ENCODE assay signal across 25 cellular contexts in genomic region chr16:57058291-57058861, GRCh38. TPM values are rescaled to one million over a fixed set of nuclear protein-coding genes. Genes with fewer than 3 reads are reported as not detected.
DNase-seq lines count a peak whose midpoint lies in the region; ATAC-seq, FAIRE-seq and TF ChIP-seq lines count a peak whose summit lies in the region.
"Had no signal": no experiment of that assay in that cellular context is flagged by ENCODE, and none has a peak within 500 bp of the region (broad histone marks: within the 10 kb centered on the region; RNA-seq: fewer than 3 reads in every experiment).

No MANE protein-coding gene starts in this region.

- no peak overlapping the region for H3K4me3 ChIP-seq in astrocyte (ENCODE audit: insufficient read depth, low read depth, low read length)
- H3K4me3 ChIP-seq: BLaER1, coronary artery, thyroid gland had no signal

- TF ChIP-seq CTCF in astrocyte (IDR thresholded peaks at IDR 0.05; ENCODE audit: insufficient read depth, low read depth, low read length), result no peak

- H3K4me3 Mint-ChIP-seq in astrocyte (ENCODE audit: unreplicated experiment), result peak overlapping the region; percentile 40
- no peak overlapping the region for H3K4me3 Mint-ChIP-seq in stimulated activated effector memory CD8-positive, alpha-beta T cell treated with anti-CD3 and anti-CD28 coated beads, Interleukin-12 subunit alpha, Interleukin-12 subunit beta, amount 100 ng/mL, for 72 hours
- H3K4me3 Mint-ChIP-seq in natural killer cell treated with Interleukin-12 subunit alpha and Interleukin-12 subunit beta and Interleukin-15 and Interleukin-18, amount 100 ng/mL, for 72 hours, result no peak overlapping the region
- H3K4me3 Mint-ChIP-seq: activated CD8-positive, alpha-beta memory T cell treated with anti-CD3 and anti-CD28 coated beads, Interleukin-2, amount 10 ng/mL, durations not matched to agents 7 days and 5 days; activated naive CD8-positive, alpha-beta T cell treated with anti-CD3 and anti-CD28 coated beads, Interleukin-2, amount 10 ng/mL, durations not matched to agents 7 days and 5 days; activated T-cell treated with anti-CD3 and anti-CD28 coated beads, Interleukin-2, amount 50 U/mL, for 72 hours had no signal

- no peaks in the 10 kb centered on the region for H3K9me3 Mint-ChIP-seq in activated naive CD4-positive, alpha-beta T cell treated with anti-CD3 and anti-CD28 coated beads, Interleukin-2, amount 50 U/mL, for 72 hours
- H3K9me3 Mint-ChIP-seq in astrocyte (ENCODE audit: unreplicated experiment), result peaks cover 2% of the 10 kb centered on the region
- no peaks in the 10 kb centered on the region for H3K9me3 Mint-ChIP-seq in stimulated activated effector memory CD8-positive, alpha-beta T cell treated with anti-CD3 and anti-CD28 coated beads, Interleukin-12 subunit alpha, Interleukin-12 subunit beta, amount 100 ng/mL, for 72 hours
- no peaks in the 10 kb centered on the region for H3K9me3 Mint-ChIP-seq in natural killer cell treated with Interleukin-12 subunit alpha and Interleukin-12 subunit beta and Interleukin-15 and Interleukin-18, amount 100 ng/mL, for 72 hours
- H3K9me3 Mint-ChIP-seq: activated naive CD8-positive, alpha-beta T cell treated with anti-CD3 and anti-CD28 coated beads, Interleukin-2, amount 10 ng/mL, durations not matched to agents 7 days and 5 days; activated T-cell treated with anti-CD3 and anti-CD28 coated beads, Interleukin-2, amount 50 U/mL, for 72 hours had no signal

- H3K27me3 Mint-ChIP-seq in astrocyte (ENCODE audit: low read depth, unreplicated experiment), result peaks cover 17% of the 10 kb centered on the region
- no peaks in the 10 kb centered on the region for H3K27me3 Mint-ChIP-seq in natural killer cell treated with Interleukin-12 subunit alpha and Interleukin-12 subunit beta and Interleukin-15 and Interleukin-18, amount 100 ng/mL, for 72 hours
- H3K27me3 Mint-ChIP-seq: activated CD8-positive, alpha-beta memory T cell treated with anti-CD3 and anti-CD28 coated beads, Interleukin-2, amount 10 ng/mL, durations not matched to agents 7 days and 5 days; activated naive CD8-positive, alpha-beta T cell treated with anti-CD3 and anti-CD28 coated beads, Interleukin-2, amount 10 ng/mL, durations not matched to agents 7 days and 5 days had no signal

- 0 out of 2 replicates have a peak, but pooled peaks have one; percentile 12 for TF ChIP-seq POLR2A in GM12892 (IDR thresholded peaks at IDR 0.05; ENCODE audit: low read depth, low read length)

- no peaks in the 10 kb centered on the region for H3K79me2 ChIP-seq in astrocyte (ENCODE audit: insufficient read depth, low read length)

- H3K9me3 ChIP-seq in astrocyte (ENCODE audit: insufficient read depth, low read depth, low read length), result no peaks in the 10 kb centered on the region
- H3K9me3 ChIP-seq: thyroid gland had no signal

- H3K9ac ChIP-seq in astrocyte (ENCODE audit: low read length), result no peak overlapping the region

- peaks cover 14 to 20% of the 10 kb centered on the region in 2 donors for H3K36me3 Mint-ChIP-seq in activated naive CD4-positive, alpha-beta T cell treated with anti-CD3 and anti-CD28 coated beads, Interleukin-2, amount 50 U/mL, for 72 hours
- H3K36me3 Mint-ChIP-seq in astrocyte (ENCODE audit: low read depth, unreplicated experiment), result peaks cover 31% of the 10 kb centered on the region
- peaks cover 84% of the 10 kb centered on the region for H3K36me3 Mint-ChIP-seq in stimulated activated effector memory CD8-positive, alpha-beta T cell treated with anti-CD3 and anti-CD28 coated beads, Interleukin-12 subunit alpha, Interleukin-12 subunit beta, amount 100 ng/mL, for 72 hours
- peaks cover 14% of the 10 kb centered on the region for H3K36me3 Mint-ChIP-seq in natural killer cell treated with Interleukin-12 subunit alpha and Interleukin-12 subunit beta and Interleukin-15 and Interleukin-18, amount 100 ng/mL, for 72 hours

- H3K4me1 Mint-ChIP-seq in astrocyte (ENCODE audit: low read depth, unreplicated experiment), result no peaks in the 10 kb centered on the region
- peaks cover 29% of the 10 kb centered on the region for H3K4me1 Mint-ChIP-seq in stimulated activated effector memory CD8-positive, alpha-beta T cell treated with anti-CD3 and anti-CD28 coated beads, Interleukin-12 subunit alpha, Interleukin-12 subunit beta, amount 100 ng/mL, for 72 hours
- H3K4me1 Mint-ChIP-seq in natural killer cell treated with Interleukin-12 subunit alpha and Interleukin-12 subunit beta and Interleukin-15 and Interleukin-18, amount 100 ng/mL, for 72 hours (ENCODE audit: low read depth in 2 of 2), result peaks cover 10 to 15% of the 10 kb centered on the region in 2 donors
- H3K4me1 Mint-ChIP-seq: activated CD8-positive, alpha-beta memory T cell treated with anti-CD3 and anti-CD28 coated beads, Interleukin-2, amount 10 ng/mL, durations not matched to agents 7 days and 5 days had no signal

- H3K4me2 ChIP-seq in astrocyte (ENCODE audit: low read length), result no peak overlapping the region
- H3K4me2 ChIP-seq: BLaER1 had no signal

- H3K4me1 ChIP-seq in astrocyte (ENCODE audit: insufficient read depth, low read length), result peaks cover 9% of the 10 kb centered on the region

- no peaks in the 10 kb centered on the region for H4K20me1 ChIP-seq in astrocyte (ENCODE audit: insufficient read depth, low read length)

- H2AFZ ChIP-seq in astrocyte (ENCODE audit: low read depth, low read length), result no peak overlapping the region

- H3K27me3 ChIP-seq in astrocyte (ENCODE audit: insufficient read depth, low read length), result no peaks in the 10 kb centered on the region
- H3K27me3 ChIP-seq: BLaER1, thyroid gland had no signal

- H3K27ac Mint-ChIP-seq in activated naive CD4-positive, alpha-beta T cell treated with anti-CD3 and anti-CD28 coated beads, Interleukin-2, amount 50 U/mL, for 72 hours, result peak overlapping the region; percentile 67 to 87
- H3K27ac Mint-ChIP-seq in astrocyte (ENCODE audit: unreplicated experiment), result no peak overlapping the region
- H3K27ac Mint-ChIP-seq in stimulated activated effector memory CD8-positive, alpha-beta T cell treated with anti-CD3 and anti-CD28 coated beads, Interleukin-12 subunit alpha, Interleukin-12 subunit beta, amount 100 ng/mL, for 72 hours, result peak overlapping the region; percentile 72
- H3K27ac Mint-ChIP-seq in natural killer cell treated with Interleukin-12 subunit alpha and Interleukin-12 subunit beta and Interleukin-15 and Interleukin-18, amount 100 ng/mL, for 72 hours, result peak overlapping the region in 1 of 2 donors; percentile 34
- H3K27ac Mint-ChIP-seq: activated CD8-positive, alpha-beta memory T cell treated with anti-CD3 and anti-CD28 coated beads, Interleukin-2, amount 10 ng/mL, durations not matched to agents 7 days and 5 days had no signal

- peaks cover 3% of the 10 kb centered on the region for H3K36me3 ChIP-seq in astrocyte (ENCODE audit: insufficient read depth, low read length)
- H3K36me3 ChIP-seq: thyroid gland had no signal

- FAIRE-seq in GM12892 (lab: Jason Lieb, UNC) (no peak), astrocyte (lab: Jason Lieb, UNC) (no peak)
- FAIRE-seq: RCC 7860 had no signal

- no peak for ATAC-seq in activated naive CD4-positive, alpha-beta T cell treated with anti-CD3 and anti-CD28 coated beads, Interleukin-2, amount 50 U/mL, for 72 hours
- ATAC-seq in stimulated activated effector memory CD8-positive, alpha-beta T cell treated with anti-CD3 and anti-CD28 coated beads, Interleukin-12 subunit alpha, Interleukin-12 subunit beta, amount 100 ng/mL, for 72 hours, result no peak
- no peak for ATAC-seq in natural killer cell treated with Interleukin-12 subunit alpha and Interleukin-12 subunit beta and Interleukin-15 and Interleukin-18, amount 100 ng/mL, for 72 hours
- ATAC-seq: activated CD8-positive, alpha-beta memory T cell treated with anti-CD3 and anti-CD28 coated beads, Interleukin-2, amount 10 ng/mL, durations not matched to agents 7 days and 5 days; activated T-cell treated with anti-CD3 and anti-CD28 coated beads, Interleukin-2, amount 50 U/mL, for 72 hours; HCT116; right cardiac atrium had no signal

- no peak overlapping the region for H3K27ac ChIP-seq in astrocyte (ENCODE audit: low read depth, low read length)
- H3K27ac ChIP-seq: BLaER1, coronary artery, thyroid gland, VCaP had no signal

- DNase-seq in activated naive CD4-positive, alpha-beta T cell treated with anti-CD3 and anti-CD28 coated beads, Interleukin-2, amount 50 U/mL, for 72 hours (ENCODE audit: low spot score in 2 of 2), result no peak
- DNase-seq in activated naive CD4-positive, alpha-beta T cell (lab: John Stamatoyannopoulos, UW), result no peak
- DNase-seq in GM12892 (ENCODE audit: insufficient read length) (no peak), astrocyte (ENCODE audit: low read depth) (no peak), NCI-H524 (lab: John Stamatoyannopoulos, UW) (no peak)
- no peak for DNase-seq in stimulated activated effector memory CD8-positive, alpha-beta T cell treated with anti-CD3 and anti-CD28 coated beads, Interleukin-12 subunit alpha, Interleukin-12 subunit beta, amount 100 ng/mL, for 72 hours (ENCODE audit: low spot score in 2 of 2)
- DNase-seq in natural killer cell treated with Interleukin-12 subunit alpha and Interleukin-12 subunit beta and Interleukin-15 and Interleukin-18, amount 100 ng/mL, for 72 hours (ENCODE audit: low spot score), result no peak
- DNase-seq: activated CD4-positive, alpha-beta T cell treated with anti-CD3 and anti-CD28 coated beads for 48 hours; activated CD8-positive, alpha-beta memory T cell treated with anti-CD3 and anti-CD28 coated beads, Interleukin-2, amount 10 ng/mL, durations not matched to agents 7 days and 5 days; activated naive CD8-positive, alpha-beta T cell treated with anti-CD3 and anti-CD28 coated beads, Interleukin-2, amount 10 ng/mL, durations not matched to agents 7 days and 5 days; activated T-cell treated with anti-CD3 and anti-CD28 coated beads, Interleukin-2, amount 50 U/mL, for 72 hours; effector CD8-positive, alpha-beta T cell; hippocampal formation; NCI-H1436 treated with DMSO at 0.1 percent for 48 hours; NCI-H82; right cardiac atrium; stimulated activated CD4-positive, alpha-beta T cell treated with anti-CD3 and anti-CD28 coated beads, Interleukin-1b, Interleukin-23, amount 100 ng/mL, for 48 hours; SW 1271; T1000; thyroid gland had no signal

RNA-seq across cellular contexts. Expression of gene CPNE2, which starts 34.0 kb away (rescaled TPM):
- 10 to 100 TPM in 1 of 2 donors, 1 to 10 TPM in 1; 5.1 to 11.5 TPM for total RNA-seq in activated naive CD4-positive, alpha-beta T cell treated with anti-CD3 and anti-CD28 coated beads, Interleukin-2, amount 50 U/mL, for 72 hours
- 13.1 TPM for polyA plus RNA-seq in GM12892 (2012; ENCODE audit: missing spikeins)
- 17.0 and 19.3 TPM in 2 replicates for total RNA-seq in astrocyte
- total RNA-seq in natural killer cell treated with Interleukin-12 subunit alpha and Interleukin-12 subunit beta and Interleukin-15 and Interleukin-18, amount 100 ng/mL, for 72 hours, result under 1 TPM; 0.50 to 0.95 TPM
